10 cellular contexts compared by ENCODE assay signal in genomic region chr2:105796791-105797190, GRCh38. TPM values are rescaled to one million over a fixed set of nuclear protein-coding genes. Genes with fewer than 3 reads are reported as not detected.
DNase-seq lines count a peak whose midpoint lies in the region; ATAC-seq, FAIRE-seq and TF ChIP-seq lines count a peak whose summit lies in the region.
"Had no signal": no experiment of that assay in that cellular context is flagged by ENCODE, and none has a peak within 500 bp of the region (broad histone marks: within the 10 kb centered on the region; RNA-seq: fewer than 3 reads in every experiment).

No MANE protein-coding gene starts in this region.

- DNase-seq in activated T-cell treated with anti-CD3 and anti-CD28 coated beads, Interleukin-2, amount 50 U/mL, for 24 hours, result no peak
- no peak for DNase-seq in activated T-cell treated with anti-CD3 and anti-CD28 coated beads for 4 hours
- DNase-seq in RWPE1 (ENCODE audit: low spot score), result no peak
- no peak for DNase-seq in esophagus muscularis mucosa (ENCODE audit: extremely low spot score)
- DNase-seq in A673 (ENCODE audit: low spot score), result no peak
- no peak for DNase-seq in H54 (ENCODE audit: insufficient read length, low spot score)
- DNase-seq: NCI-H2171 had no signal

- H3K36me3 ChIP-seq in esophagus muscularis mucosa (no peaks in the 10 kb centered on the region), stomach smooth muscle (ENCODE audit: control insufficient read depth in 2 of 2, insufficient read depth in 2 of 2, low read length in 2 of 2) (no peaks in the 10 kb centered on the region), A673 (ENCODE audit: insufficient read depth, low read length, poor library complexity, severe bottlenecking) (no peaks in the 10 kb centered on the region)

- CTCF ChIA-PET in RWPE1 (lab: Yijun Ruan, JAX), result interaction anchor here (0.7 kb wide), 1 partner anchor 302 kb away, joined by 3 read pairs; no protein-coding TSS in a partner anchor
- CTCF ChIA-PET in A673 (lab: Charles Lee), result no interaction called here

- no peaks in the 10 kb centered on the region for H3K9me3 Mint-ChIP-seq in activated T-cell treated with anti-CD3 and anti-CD28 coated beads, Interleukin-2, amount 50 U/mL, for 24 hours

- intact Hi-C loops in esophagus muscularis mucosa (cut with DNase I) (no loop called here), A673 (cut with micrococcal nuclease; ENCODE audit: unreplicated experiment) (no loop called here)

- no peak for TF ChIP-seq EP300 in esophagus muscularis mucosa (IDR thresholded peaks at IDR 0.05)

- H3K27me3 ChIP-seq in esophagus muscularis mucosa (no peaks in the 10 kb centered on the region), stomach smooth muscle (ENCODE audit: control insufficient read depth in 1 of 2, insufficient read depth in 2 of 2, low read length in 2 of 2) (no peaks in the 10 kb centered on the region), A673 (replicated peaks; ENCODE audit: insufficient read depth, low read depth, low read length, poor library complexity) (peaks cover 39% of the 10 kb centered on the region)

- no peak overlapping the region for H3K9ac ChIP-seq in stomach smooth muscle (ENCODE audit: low read length in 2 of 2)

- TF ChIP-seq CTCF in RWPE1 (conservative IDR thresholded peaks at IDR 0.05; ENCODE audit: low read depth) (no peak), esophagus muscularis mucosa (IDR thresholded peaks at IDR 0.05) (no peak), A673 (conservative IDR thresholded peaks at IDR 0.05; ENCODE audit: low read depth, low read length) (no peak)

- FAIRE-seq in H54 (lab: Jason Lieb, UNC), result no peak

- peaks cover 96% of the 10 kb centered on the region for H3K4me1 Mint-ChIP-seq in activated T-cell treated with anti-CD3 and anti-CD28 coated beads, Interleukin-2, amount 50 U/mL, for 24 hours (ENCODE audit: low read depth)

- H3K36me3 Mint-ChIP-seq in activated T-cell treated with anti-CD3 and anti-CD28 coated beads, Interleukin-2, amount 50 U/mL, for 24 hours (ENCODE audit: low read depth), result peaks cover 55% of the 10 kb centered on the region

- H3K9me3 ChIP-seq in esophagus muscularis mucosa (no peaks in the 10 kb centered on the region), stomach smooth muscle (ENCODE audit: control insufficient read depth in 2 of 2, low read length in 2 of 2) (no peaks in the 10 kb centered on the region), A673 (ENCODE audit: low read depth, low read length, poor library complexity, severe bottlenecking) (no peaks in the 10 kb centered on the region)

- TF ChIP-seq POLR2A in esophagus muscularis mucosa (IDR thresholded peaks at IDR 0.05; ENCODE audit: low read depth) (no peak), H54 (IDR thresholded peaks at IDR 0.05; ENCODE audit: low read depth, low read length) (no peak)

- H3K4me1 ChIP-seq in esophagus muscularis mucosa (peaks cover 55 to 83% (median 65%) of the 10 kb centered on the region in 4 donors), stomach smooth muscle (ENCODE audit: control insufficient read depth, insufficient read depth, low read length) (peaks cover 33% of the 10 kb centered on the region), A673 (ENCODE audit: insufficient read depth, low read length, poor library complexity, severe bottlenecking) (peaks cover 31% of the 10 kb centered on the region)

- H3K4me3 ChIP-seq in esophagus muscularis mucosa (no peak overlapping the region), stomach smooth muscle (ENCODE audit: low read length in 2 of 2) (no peak overlapping the region), A673 (ENCODE audit: low read depth, low read length, poor library complexity, severe bottlenecking) (no peak overlapping the region)

- no TSS peak for BruUV-seq in A673 (replicated peaks; lab: Mats Ljungman, UMichigan)

- H3K27ac Mint-ChIP-seq in activated T-cell treated with anti-CD3 and anti-CD28 coated beads, Interleukin-2, amount 50 U/mL, for 24 hours, result peak overlapping the region; percentile 97

- H3K27me3 Mint-ChIP-seq in activated T-cell treated with anti-CD3 and anti-CD28 coated beads, Interleukin-2, amount 50 U/mL, for 24 hours, result no peaks in the 10 kb centered on the region

- H3K27ac ChIP-seq in RWPE1 (peak overlapping the region; percentile 98), esophagus muscularis mucosa (replicated peaks in 1 of 4) (peak overlapping the region in 3 of 4 donors; percentile 33 to 57 (median 40)), stomach smooth muscle (ENCODE audit: low read length) (peak overlapping the region; percentile 31), A673 (ENCODE audit: low read depth, low read length, poor library complexity, severe bottlenecking) (no peak overlapping the region)

- peak overlapping the region; percentile 72 for H3K4me3 Mint-ChIP-seq in activated T-cell treated with anti-CD3 and anti-CD28 coated beads, Interleukin-2, amount 50 U/mL, for 24 hours
- H3K4me3 Mint-ChIP-seq: neural crest cell had no signal

- no peak for ATAC-seq in GM18861 (IDR thresholded peaks at IDR 0.05; ENCODE audit: unreplicated experiment)

- POLR2A ChIA-PET in RWPE1 (lab: Yijun Ruan, JAX; ENCODE audit: low non-redundant PET) (no interaction called here), A673 (lab: Charles Lee; ENCODE audit: low non-redundant PET) (no interaction called here)

RNA-seq across cellular contexts. Expression of gene NCK2, which starts 52.1 kb away (rescaled TPM):
- total RNA-seq in esophagus muscularis mucosa (100 to 1,000 TPM in 2 of 4 donors, 10 to 100 TPM in 2; 59.8 to 130 (median 96.2) TPM), A673 (2021) (21.6 and 24.4 TPM in 2 replicates)
